8 cellular contexts compared by ENCODE assay signal in genomic region chr6:149863846-149864577, GRCh38. TPM values are rescaled to one million over a fixed set of nuclear protein-coding genes. Genes with fewer than 3 reads are reported as not detected.
DNase-seq lines count a peak whose midpoint lies in the region; ATAC-seq and TF ChIP-seq lines count a peak whose summit lies in the region.

Gene LRP11 (minus strand): TSS chr6:149864359. CDS start chr6:149864020, 339 bp downstream.

- peaks cover 39% of the 10 kb centered on the region for H3K79me2 ChIP-seq in PC-3 (ENCODE audit: low read length)

- TF ChIP-seq CTCF in PC-3 (conservative IDR thresholded peaks at IDR 0.05; ENCODE audit: low read depth, low read length) = no peak

- no peaks in the 10 kb centered on the region for H3K36me3 Mint-ChIP-seq in activated T-cell treated with anti-CD3 and anti-CD28 coated beads, Interleukin-2, amount 50 U/mL, for 4 hours (ENCODE audit: insufficient read depth)

- H3K27me3 Mint-ChIP-seq in activated T-cell treated with anti-CD3 and anti-CD28 coated beads, Interleukin-2, amount 50 U/mL, for 4 hours (ENCODE audit: low read depth) = peaks cover 15% of the 10 kb centered on the region

- H3K4me2 ChIP-seq in PC-3 (ENCODE audit: low read length) = peak within 1 kb of the TSS; percentile 86

- intact Hi-C loops in PC-3 (cut with micrococcal nuclease) = loop anchor here (1.0 kb wide), 2 partner anchors 9 to 62 kb away; no protein-coding TSS in a partner anchor

- peak within 1 kb of the TSS; percentile 43 for H3K27ac ChIP-seq in PC-3 (ENCODE audit: low read length)
- peak within 1 kb of the TSS; percentile 89 to 94 for H3K27ac ChIP-seq in mucosa of rectum (ENCODE audit: low read depth in 2 of 2, low read length in 2 of 2)

- no TSS peak for BruUV-seq in PC-3 (replicated peaks; lab: Mats Ljungman, UMichigan)

- ATAC-seq in GM21526 (IDR thresholded peaks at IDR 0.05; ENCODE audit: low FRiP score, unreplicated experiment) (peak; percentile 86), PC-3 (peak; percentile 77)
- ATAC-seq in activated T-cell treated with anti-CD3 and anti-CD28 coated beads, Interleukin-2, amount 50 U/mL, for 4 hours = peak; percentile 87 to 89

- in situ Hi-C loops in Caki2 (cut with HindIII; ENCODE audit: low pct_unique_long_range_greater_than_20kb, low sequenced_read_pairs) = no loop called here

- peak; percentile 54 for TF ChIP-seq POLR2A in erythroblast (IDR thresholded peaks at IDR 0.05; ENCODE audit: low read length)

- no peaks in the 10 kb centered on the region for H4K20me1 ChIP-seq in PC-3 (ENCODE audit: low read length)

- H3K9me2 ChIP-seq in PC-3 (replicated peaks; ENCODE audit: low read length) = no peaks in the 10 kb centered on the region

- CTCF ChIA-PET in PC-3 (lab: Charles Lee) = interaction anchor here (1.4 kb wide), 1 partner anchor 23 kb away, joined by 4 read pairs; no protein-coding TSS in a partner anchor

- DNase-seq in Caki2 (ENCODE audit: low read depth) = peak; percentile 84
- DNase-seq in HuH-7 (ENCODE audit: low spot score) = peak; percentile 96
- peak; percentile 88 for DNase-seq in PC-3
- peak; percentile 77 for DNase-seq in activated T-cell treated with anti-CD3 and anti-CD28 coated beads, Interleukin-2, amount 50 U/mL, for 4 hours
- peak; percentile 84 to 87 for DNase-seq in erythroblast (lab: John Stamatoyannopoulos, UW)
- DNase-seq in stimulated activated CD8-positive, alpha-beta memory T cell treated with anti-CD3 and anti-CD28 coated beads, Interleukin-4, amount 100 ng/mL, for 4 hours (ENCODE audit: low read depth in 2 of 2, low spot score in 1 of 2) = peak; percentile 54 to 55

- H3K4me3 Mint-ChIP-seq in activated T-cell treated with anti-CD3 and anti-CD28 coated beads, Interleukin-2, amount 50 U/mL, for 4 hours = peak within 1 kb of the TSS; percentile 81

- peak within 1 kb of the TSS; percentile 64 for H3K9ac ChIP-seq in PC-3 (ENCODE audit: low read length)
- H3K9ac ChIP-seq in mucosa of rectum (ENCODE audit: low read depth in 1 of 2, low read length in 2 of 2) = peak within 1 kb of the TSS; percentile 52 to 83

- POLR2A ChIA-PET in PC-3 (lab: Charles Lee; ENCODE audit: unreplicated experiment) = no interaction called here

- H3K36me3 ChIP-seq in PC-3 (ENCODE audit: low read depth, low read length) = no peaks in the 10 kb centered on the region
- H3K36me3 ChIP-seq in mucosa of rectum (ENCODE audit: control insufficient read depth in 2 of 2, insufficient read depth in 2 of 2, low read length in 2 of 2) = no peaks in the 10 kb centered on the region

- no peaks in the 10 kb centered on the region for H3F3A ChIP-seq in PC-3 (ENCODE audit: low read length, unreplicated experiment)

- no peaks in the 10 kb centered on the region for H3K27me3 ChIP-seq in PC-3 (ENCODE audit: low read length)
- no peaks in the 10 kb centered on the region for H3K27me3 ChIP-seq in mucosa of rectum (ENCODE audit: control insufficient read depth in 2 of 2, insufficient read depth in 2 of 2, low read length in 2 of 2)

- H3K9me3 ChIP-seq in PC-3 (ENCODE audit: low read length) = no peaks in the 10 kb centered on the region
- no peaks in the 10 kb centered on the region for H3K9me3 ChIP-seq in mucosa of rectum (ENCODE audit: control insufficient read depth in 2 of 2, low read length in 2 of 2)

- H3K9me3 Mint-ChIP-seq in activated T-cell treated with anti-CD3 and anti-CD28 coated beads, Interleukin-2, amount 50 U/mL, for 4 hours = no peaks in the 10 kb centered on the region

- H3K4me1 Mint-ChIP-seq in activated T-cell treated with anti-CD3 and anti-CD28 coated beads, Interleukin-2, amount 50 U/mL, for 4 hours (ENCODE audit: low read depth) = peaks cover 12% of the 10 kb centered on the region

- peak within 1 kb of the TSS; percentile 79 for H3K4me3 ChIP-seq in PC-3 (ENCODE audit: low read length)
- H3K4me3 ChIP-seq in mucosa of rectum (ENCODE audit: low read length in 2 of 2) = peak within 1 kb of the TSS; percentile 71 to 76

- H3K4me1 ChIP-seq in PC-3 (ENCODE audit: insufficient read depth, low read length) (peaks cover 27% of the 10 kb centered on the region), mucosa of rectum (ENCODE audit: control insufficient read depth in 2 of 2, insufficient read depth in 2 of 2, low read length in 2 of 2) (peaks cover 4 to 5% of the 10 kb centered on the region in 2 donors)

- peak within 1 kb of the TSS; percentile 93 for H2AFZ ChIP-seq in PC-3 (ENCODE audit: low read length)

RNA-seq across cellular contexts. Expression of gene LRP11, which starts in this region (rescaled TPM):
- 18.8 and 23.2 TPM in 2 replicates for total RNA-seq in Caki2 (2014; rRNA removed; shearing (Covaris generic); ENCODE audit: low replicate concordance)
- 32.0 and 39.9 TPM in 2 replicates for total RNA-seq in PC-3 (2014; rRNA removed)
- total RNA-seq in activated T-cell treated with anti-CD3 and anti-CD28 coated beads, Interleukin-2, amount 50 U/mL, for 4 hours = 1 to 10 TPM; 2.0 to 3.4 (median 3.2) TPM

Comparison
In these comparisons a context has a peak if more than half of its experiments do, and no peak if none do; other contexts are left out.
1. Peak in every context shown above with its lines: DNase-seq, ATAC-seq, H3K4me3 ChIP-seq and H3K27ac ChIP-seq.